In genomic region chr1:211416628-211417323, GRCh38 we compare ENCODE assay signal across 1 cellular context.
TF ChIP-seq lines count a peak whose summit lies in the region.
"Not testable (repeated sequence)": the region's sequence is repeated elsewhere in the genome, so short reads cannot be mapped to it uniquely, and the experiment has no call there.

No MANE protein-coding gene starts in this region.

TF ChIP-seq in HepG2, 621 proteins besides CTCF, POLR2A, EP300 and RAD21 (continued from another document):
- TF ChIP-seq, protein P1, sequence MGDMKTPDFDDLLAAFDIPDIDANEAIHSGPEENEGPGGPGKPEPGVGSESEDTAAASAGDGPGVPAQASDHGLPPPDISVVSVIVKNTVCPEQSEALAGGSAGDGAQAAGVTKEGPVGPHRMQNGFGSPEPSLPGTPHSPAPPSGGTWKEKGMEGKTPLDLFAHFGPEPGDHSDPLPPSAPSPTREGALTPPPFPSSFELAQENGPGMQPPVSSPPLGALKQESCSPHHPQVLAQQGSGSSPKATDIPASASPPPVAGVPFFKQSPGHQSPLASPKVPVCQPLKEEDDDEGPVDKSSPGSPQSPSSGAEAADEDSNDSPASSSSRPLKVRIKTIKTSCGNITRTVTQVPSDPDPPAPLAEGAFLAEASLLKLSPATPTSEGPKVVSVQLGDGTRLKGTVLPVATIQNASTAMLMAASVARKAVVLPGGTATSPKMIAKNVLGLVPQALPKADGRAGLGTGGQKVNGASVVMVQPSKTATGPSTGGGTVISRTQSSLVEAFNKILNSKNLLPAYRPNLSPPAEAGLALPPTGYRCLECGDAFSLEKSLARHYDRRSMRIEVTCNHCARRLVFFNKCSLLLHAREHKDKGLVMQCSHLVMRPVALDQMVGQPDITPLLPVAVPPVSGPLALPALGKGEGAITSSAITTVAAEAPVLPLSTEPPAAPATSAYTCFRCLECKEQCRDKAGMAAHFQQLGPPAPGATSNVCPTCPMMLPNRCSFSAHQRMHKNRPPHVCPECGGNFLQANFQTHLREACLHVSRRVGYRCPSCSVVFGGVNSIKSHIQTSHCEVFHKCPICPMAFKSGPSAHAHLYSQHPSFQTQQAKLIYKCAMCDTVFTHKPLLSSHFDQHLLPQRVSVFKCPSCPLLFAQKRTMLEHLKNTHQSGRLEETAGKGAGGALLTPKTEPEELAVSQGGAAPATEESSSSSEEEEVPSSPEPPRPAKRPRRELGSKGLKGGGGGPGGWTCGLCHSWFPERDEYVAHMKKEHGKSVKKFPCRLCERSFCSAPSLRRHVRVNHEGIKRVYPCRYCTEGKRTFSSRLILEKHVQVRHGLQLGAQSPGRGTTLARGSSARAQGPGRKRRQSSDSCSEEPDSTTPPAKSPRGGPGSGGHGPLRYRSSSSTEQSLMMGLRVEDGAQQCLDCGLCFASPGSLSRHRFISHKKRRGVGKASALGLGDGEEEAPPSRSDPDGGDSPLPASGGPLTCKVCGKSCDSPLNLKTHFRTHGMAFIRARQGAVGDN (CRISPR knock-in tag; IDR thresholded peaks at IDR 0.05), result peak; percentile 69
- 0 out of 2 replicates have a peak, but pooled peaks have one; percentile 9 for TF ChIP-seq SALL1 (CRISPR knock-in tag; IDR thresholded peaks at IDR 0.05)
- TF ChIP-seq KDM3A (CRISPR knock-in tag; IDR thresholded peaks at IDR 0.05; ENCODE audit: low read depth), result 0 out of 2 replicates have a peak, but pooled peaks have one; percentile 12
- TF ChIP-seq POLR2G (IDR thresholded peaks at IDR 0.05; ENCODE audit: low read depth, low read length), result 0 out of 2 replicates have a peak, but pooled peaks have one; percentile 18
- TF ChIP-seq, protein P2, sequence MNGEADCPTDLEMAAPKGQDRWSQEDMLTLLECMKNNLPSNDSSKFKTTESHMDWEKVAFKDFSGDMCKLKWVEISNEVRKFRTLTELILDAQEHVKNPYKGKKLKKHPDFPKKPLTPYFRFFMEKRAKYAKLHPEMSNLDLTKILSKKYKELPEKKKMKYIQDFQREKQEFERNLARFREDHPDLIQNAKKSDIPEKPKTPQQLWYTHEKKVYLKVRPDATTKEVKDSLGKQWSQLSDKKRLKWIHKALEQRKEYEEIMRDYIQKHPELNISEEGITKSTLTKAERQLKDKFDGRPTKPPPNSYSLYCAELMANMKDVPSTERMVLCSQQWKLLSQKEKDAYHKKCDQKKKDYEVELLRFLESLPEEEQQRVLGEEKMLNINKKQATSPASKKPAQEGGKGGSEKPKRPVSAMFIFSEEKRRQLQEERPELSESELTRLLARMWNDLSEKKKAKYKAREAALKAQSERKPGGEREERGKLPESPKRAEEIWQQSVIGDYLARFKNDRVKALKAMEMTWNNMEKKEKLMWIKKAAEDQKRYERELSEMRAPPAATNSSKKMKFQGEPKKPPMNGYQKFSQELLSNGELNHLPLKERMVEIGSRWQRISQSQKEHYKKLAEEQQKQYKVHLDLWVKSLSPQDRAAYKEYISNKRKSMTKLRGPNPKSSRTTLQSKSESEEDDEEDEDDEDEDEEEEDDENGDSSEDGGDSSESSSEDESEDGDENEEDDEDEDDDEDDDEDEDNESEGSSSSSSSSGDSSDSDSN (CRISPR knock-in tag; IDR thresholded peaks at IDR 0.05), result peak; percentile 91
- TF ChIP-seq RFXAP (CRISPR knock-in tag; IDR thresholded peaks at IDR 0.05; ENCODE audit: borderline replicate concordance), result 0 out of 2 replicates have a peak, but pooled peaks have one; percentile 7
- 0 out of 2 replicates have a peak, but pooled peaks have one; percentile 6 for TF ChIP-seq USF2 (IDR thresholded peaks at IDR 0.05; ENCODE audit: low read depth, low read length)
- TF ChIP-seq USF2 (CRISPR knock-in tag; IDR thresholded peaks at IDR 0.05; ENCODE audit: borderline replicate concordance), result not testable (repeated sequence)
- peak; percentile 55 for TF ChIP-seq TFDP2 (CRISPR knock-in tag; IDR thresholded peaks at IDR 0.05)
- TF ChIP-seq, protein P3, sequence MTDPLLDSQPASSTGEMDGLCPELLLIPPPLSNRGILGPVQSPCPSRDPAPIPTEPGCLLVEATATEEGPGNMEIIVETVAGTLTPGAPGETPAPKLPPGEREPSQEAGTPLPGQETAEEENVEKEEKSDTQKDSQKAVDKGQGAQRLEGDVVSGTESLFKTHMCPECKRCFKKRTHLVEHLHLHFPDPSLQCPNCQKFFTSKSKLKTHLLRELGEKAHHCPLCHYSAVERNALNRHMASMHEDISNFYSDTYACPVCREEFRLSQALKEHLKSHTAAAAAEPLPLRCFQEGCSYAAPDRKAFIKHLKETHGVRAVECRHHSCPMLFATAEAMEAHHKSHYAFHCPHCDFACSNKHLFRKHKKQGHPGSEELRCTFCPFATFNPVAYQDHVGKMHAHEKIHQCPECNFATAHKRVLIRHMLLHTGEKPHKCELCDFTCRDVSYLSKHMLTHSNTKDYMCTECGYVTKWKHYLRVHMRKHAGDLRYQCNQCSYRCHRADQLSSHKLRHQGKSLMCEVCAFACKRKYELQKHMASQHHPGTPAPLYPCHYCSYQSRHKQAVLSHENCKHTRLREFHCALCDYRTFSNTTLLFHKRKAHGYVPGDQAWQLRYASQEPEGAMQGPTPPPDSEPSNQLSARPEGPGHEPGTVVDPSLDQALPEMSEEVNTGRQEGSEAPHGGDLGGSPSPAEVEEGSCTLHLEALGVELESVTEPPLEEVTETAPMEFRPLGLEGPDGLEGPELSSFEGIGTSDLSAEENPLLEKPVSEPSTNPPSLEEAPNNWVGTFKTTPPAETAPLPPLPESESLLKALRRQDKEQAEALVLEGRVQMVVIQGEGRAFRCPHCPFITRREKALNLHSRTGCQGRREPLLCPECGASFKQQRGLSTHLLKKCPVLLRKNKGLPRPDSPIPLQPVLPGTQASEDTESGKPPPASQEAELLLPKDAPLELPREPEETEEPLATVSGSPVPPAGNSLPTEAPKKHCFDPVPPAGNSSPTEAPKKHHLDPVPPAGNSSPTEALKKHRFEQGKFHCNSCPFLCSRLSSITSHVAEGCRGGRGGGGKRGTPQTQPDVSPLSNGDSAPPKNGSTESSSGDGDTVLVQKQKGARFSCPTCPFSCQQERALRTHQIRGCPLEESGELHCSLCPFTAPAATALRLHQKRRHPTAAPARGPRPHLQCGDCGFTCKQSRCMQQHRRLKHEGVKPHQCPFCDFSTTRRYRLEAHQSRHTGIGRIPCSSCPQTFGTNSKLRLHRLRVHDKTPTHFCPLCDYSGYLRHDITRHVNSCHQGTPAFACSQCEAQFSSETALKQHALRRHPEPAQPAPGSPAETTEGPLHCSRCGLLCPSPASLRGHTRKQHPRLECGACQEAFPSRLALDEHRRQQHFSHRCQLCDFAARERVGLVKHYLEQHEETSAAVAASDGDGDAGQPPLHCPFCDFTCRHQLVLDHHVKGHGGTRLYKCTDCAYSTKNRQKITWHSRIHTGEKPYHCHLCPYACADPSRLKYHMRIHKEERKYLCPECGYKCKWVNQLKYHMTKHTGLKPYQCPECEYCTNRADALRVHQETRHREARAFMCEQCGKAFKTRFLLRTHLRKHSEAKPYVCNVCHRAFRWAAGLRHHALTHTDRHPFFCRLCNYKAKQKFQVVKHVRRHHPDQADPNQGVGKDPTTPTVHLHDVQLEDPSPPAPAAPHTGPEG (CRISPR knock-in tag; IDR thresholded peaks at IDR 0.05), result peak; percentile 71; the same call in 1 of the 2 replicates
- TF ChIP-seq, protein P4, sequence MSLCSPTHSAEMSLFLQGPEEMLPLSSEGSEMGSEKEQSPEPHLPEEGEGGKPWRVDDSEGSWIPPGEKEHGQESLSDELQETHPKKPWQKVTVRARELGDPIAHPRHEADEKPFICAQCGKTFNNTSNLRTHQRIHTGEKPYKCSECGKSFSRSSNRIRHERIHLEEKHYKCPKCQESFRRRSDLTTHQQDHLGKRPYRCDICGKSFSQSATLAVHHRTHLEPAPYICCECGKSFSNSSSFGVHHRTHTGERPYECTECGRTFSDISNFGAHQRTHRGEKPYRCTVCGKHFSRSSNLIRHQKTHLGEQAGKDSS (CRISPR knock-in tag; IDR thresholded peaks at IDR 0.05; ENCODE audit: borderline replicate concordance, low read depth), result 0 out of 2 replicates have a peak, but pooled peaks have one; percentile 30
- peak; percentile 35; the same call in 1 of the 2 replicates for TF ChIP-seq MNT (IDR thresholded peaks at IDR 0.05)
